In the genomic region with DNA sequence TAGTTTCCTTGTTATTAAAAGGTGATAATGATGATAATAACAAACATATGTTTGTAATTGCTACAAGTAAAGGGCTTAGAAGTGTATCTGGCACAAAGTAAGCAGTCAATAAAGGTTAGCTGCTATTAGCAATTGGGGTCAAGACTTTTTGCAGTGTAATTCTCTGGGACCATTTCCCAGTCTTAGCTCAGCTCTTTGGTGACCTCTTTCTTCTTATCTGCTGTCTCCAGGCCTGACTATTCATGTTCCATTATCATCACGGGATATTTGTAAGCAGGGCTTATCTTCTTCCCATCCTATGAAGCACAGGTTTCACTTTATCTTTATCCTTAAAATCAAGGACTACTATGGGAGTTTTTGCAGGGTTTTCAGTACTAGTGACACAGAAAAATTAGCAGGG, we compare ENCODE assay signal across 9 cellular contexts.
DNase-seq lines count a peak whose midpoint lies in the region; ATAC-seq and TF ChIP-seq lines count a peak whose summit lies in the region.
"Had no signal": no experiment of that assay in that cellular context is flagged by ENCODE, and none has a peak within 500 bp of the region (broad histone marks: within the 10 kb centered on the region; RNA-seq: fewer than 3 reads in every experiment).

No MANE protein-coding gene starts in this region.

- no peaks in the 10 kb centered on the region for H3K27me3 ChIP-seq in breast epithelium
- H3K27me3 ChIP-seq in lung (ENCODE audit: control insufficient read depth, insufficient read depth), result no peaks in the 10 kb centered on the region
- H3K27me3 ChIP-seq: gastrocnemius medialis had no signal

- H3K9me3 ChIP-seq in breast epithelium, result no peaks in the 10 kb centered on the region
- no peaks in the 10 kb centered on the region for H3K9me3 ChIP-seq in lung (ENCODE audit: control insufficient read depth in 2 of 2, insufficient read depth in 1 of 2, low read length in 1 of 2)
- H3K9me3 ChIP-seq: gastrocnemius medialis had no signal

- H3K36me3 ChIP-seq in breast epithelium (no peaks in the 10 kb centered on the region), lung (ENCODE audit: control insufficient read depth in 2 of 2, insufficient read depth in 2 of 2, low read length in 2 of 2) (no peaks in the 10 kb centered on the region)
- H3K36me3 ChIP-seq: gastrocnemius medialis had no signal

- TF ChIP-seq CTCF in 22Rv1 (IDR thresholded peaks at IDR 0.05) (no peak), breast epithelium (IDR thresholded peaks at IDR 0.05) (no peak), lung (IDR thresholded peaks at IDR 0.05; ENCODE audit: control extremely low read depth, extremely low read depth) (no peak)

- H3K27ac ChIP-seq in 22Rv1 (peak overlapping the region; percentile 76), breast epithelium (peak overlapping the region; percentile 72 to 88), lung (ENCODE audit: low read depth in 1 of 2, low read length in 1 of 2) (no peak overlapping the region)

- TF ChIP-seq POLR2A in breast epithelium (IDR thresholded peaks at IDR 0.05), result no peak

- intact Hi-C loops in breast epithelium (cut with DNase I; ENCODE audit: low total_unique reads), result no loop called here

- no peak for DNase-seq in breast epithelium (ENCODE audit: low spot score in 2 of 2)
- no peak for DNase-seq in lung (ENCODE audit: low spot score)
- no peak for DNase-seq in NCI-H2196 (lab: John Stamatoyannopoulos, UW; ENCODE audit: unreplicated experiment)
- no peak for DNase-seq in activated CD4-positive, alpha-beta T cell treated with anti-CD3 and anti-CD28 coated beads, Interleukin-2, amount 50 U/mL, for 48 hours
- DNase-seq in cerebellar cortex (ENCODE audit: low spot score), result no peak

- WGBS in lung, 2 donors, result 14 to 44% methylated on average over 1 of the region's 1 CpG

- peak overlapping the region in 1 of 3 donors; percentile 49 for H3K4me3 ChIP-seq in breast epithelium
- H3K4me3 ChIP-seq in lung, result no peak overlapping the region
- H3K4me3 ChIP-seq: gastrocnemius medialis had no signal

- H3K4me1 ChIP-seq in breast epithelium (no peaks in the 10 kb centered on the region), lung (ENCODE audit: control insufficient read depth in 2 of 2, insufficient read depth in 2 of 2, low read length in 2 of 2) (no peaks in the 10 kb centered on the region)

- ATAC-seq in HG03066 (IDR thresholded peaks at IDR 0.05; ENCODE audit: low read depth, unreplicated experiment) (peak; percentile 20), lung (ENCODE audit: insufficient read depth, low FRiP score) (peak; percentile 51), GM21447 (IDR thresholded peaks at IDR 0.05; ENCODE audit: unreplicated experiment) (no peak)

Comparison
In these comparisons a context has a peak if more than half of its experiments do, and no peak if none do; other contexts are left out.
1. H3K27ac ChIP-seq: peak in 22Rv1 (single experiment) and breast epithelium (2 of 2); none in lung (0 of 2).